11 cellular contexts compared by ENCODE assay signal in the genomic region with DNA sequence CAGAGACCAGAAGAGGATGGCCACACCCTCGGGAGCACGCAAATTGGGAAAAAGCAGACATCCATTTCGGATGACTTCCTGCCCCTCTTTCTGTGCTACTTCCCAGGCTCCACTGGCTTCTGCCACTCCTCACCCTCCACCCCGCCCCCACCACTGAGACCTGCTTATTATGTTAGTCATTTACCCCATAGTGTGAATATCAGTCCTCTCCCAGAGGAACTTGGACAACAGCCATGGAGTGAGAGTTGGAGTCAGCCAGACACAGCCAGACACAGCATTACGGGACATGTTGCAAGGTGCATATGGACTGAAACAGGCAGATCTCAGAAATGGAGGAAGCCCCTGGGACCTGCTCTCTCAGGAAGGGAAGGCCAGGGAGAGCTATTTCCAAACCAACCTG. TPM values are rescaled to one million over a fixed set of nuclear protein-coding genes. Genes with fewer than 3 reads are reported as not detected.
DNase-seq lines count a peak whose midpoint lies in the region; ATAC-seq and TF ChIP-seq lines count a peak whose summit lies in the region.
"Had no signal": no experiment of that assay in that cellular context is flagged by ENCODE, and none has a peak within 500 bp of the region (broad histone marks: within the 10 kb centered on the region; RNA-seq: fewer than 3 reads in every experiment).

No MANE protein-coding gene starts in this region.

- peaks cover 96% of the 10 kb centered on the region for H3K79me2 ChIP-seq in SK-N-SH (ENCODE audit: insufficient read depth)

- H3K4me3 ChIP-seq in SK-N-SH (ENCODE audit: low read depth in 2 of 2, low read length in 1 of 2) = no peak overlapping the region
- H3K4me3 ChIP-seq in fibroblast of pulmonary artery (replicated peaks; ENCODE audit: low read depth, low read length) = no peak overlapping the region
- no peak overlapping the region for H3K4me3 ChIP-seq in sigmoid colon
- H3K4me3 ChIP-seq: neural progenitor cell, Peyer's patch had no signal

- POLR2A ChIA-PET in SK-N-SH (lab: Yijun Ruan, JAX) = no interaction called here

- H3K4me2 ChIP-seq in SK-N-SH = 0 out of 2 replicates have a peak overlapping the region, but pooled peaks have one; percentile 53
- H3K4me2 ChIP-seq: neural progenitor cell had no signal

- TF ChIP-seq EP300 in SK-N-SH (IDR thresholded peaks at IDR 0.05; ENCODE audit: borderline replicate concordance in 1 of 2, low read depth in 1 of 2, low read length in 1 of 2) (no peak), sigmoid colon (IDR thresholded peaks at IDR 0.05) (no peak)

- intact Hi-C loops in sigmoid colon (cut with DNase I) = loop anchor here (5.0 kb wide), 1 partner anchor 43 kb away; no protein-coding TSS in a partner anchor

- no peaks in the 10 kb centered on the region for H3K9me2 ChIP-seq in SK-N-SH

- H3K9ac ChIP-seq in SK-N-SH = no peak overlapping the region; the same call in 1 of the 2 replicates
- H3K9ac ChIP-seq: neural progenitor cell had no signal

- no peak for TF ChIP-seq RAD21 in SK-N-SH (IDR thresholded peaks at IDR 0.05; ENCODE audit: low read length)

- ATAC-seq in GM21529 (IDR thresholded peaks at IDR 0.05; ENCODE audit: unreplicated experiment) = no peak

- DNase-seq in H4 (ENCODE audit: low spot score) (peak; percentile 62), SK-N-SH (no peak), fibroblast of pulmonary artery (ENCODE audit: low read depth) (peak; percentile 85), sigmoid colon (no peak), T1000 (lab: John Stamatoyannopoulos, UW) (no peak), NCI-H2196 (lab: John Stamatoyannopoulos, UW; ENCODE audit: unreplicated experiment) (no peak)
- no peak for DNase-seq in activated CD4-positive, alpha-beta T cell treated with anti-CD3 and anti-CD28 coated beads, Interleukin-2, amount 50 U/mL, for 4 hours
- DNase-seq: MM.1S, Peyer's patch had no signal

- peaks cover 12 to 47% of the 10 kb centered on the region in 2 experiments for H3K4me1 ChIP-seq in SK-N-SH (ENCODE audit: control insufficient read depth in 1 of 2, insufficient read depth in 2 of 2, low read depth in 1 of 2, low read length in 1 of 2)
- H3K4me1 ChIP-seq in sigmoid colon = peaks cover 0 to 48% (median 40%) of the 10 kb centered on the region in 4 donors
- H3K4me1 ChIP-seq: Peyer's patch had no signal

- peaks cover 40% of the 10 kb centered on the region for H4K20me1 ChIP-seq in SK-N-SH (ENCODE audit: insufficient read depth)

- H3K27me3 ChIP-seq in SK-N-SH (ENCODE audit: insufficient read depth) (no peaks in the 10 kb centered on the region), sigmoid colon (no peaks in the 10 kb centered on the region)
- H3K27me3 ChIP-seq: neural progenitor cell, Peyer's patch had no signal

- TF ChIP-seq POLR2A in sigmoid colon (IDR thresholded peaks at IDR 0.05) = no peak

- TF ChIP-seq CTCF in SK-N-SH (IDR thresholded peaks at IDR 0.05) (no peak), fibroblast of pulmonary artery (IDR thresholded peaks at IDR 0.05; ENCODE audit: low read length, missing control alignments) (no peak), sigmoid colon (IDR thresholded peaks at IDR 0.05) (no peak)

- H3K27ac ChIP-seq in SK-N-SH (ENCODE audit: low read depth in 2 of 2, low read length in 1 of 2) (peak overlapping the region; percentile 71 to 74), sigmoid colon (peak overlapping the region; percentile 67 to 79 (median 72))
- H3K27ac ChIP-seq: neural progenitor cell, Peyer's patch had no signal

- 68% methylated on average over 5 of the region's 5 CpGs for WGBS in SK-N-SH (ENCODE audit: low lambda C conversion rate)
- WGBS in sigmoid colon, 2 donors = 93 to 95% methylated on average over 5 of the region's 5 CpGs

- CTCF ChIA-PET in SK-N-SH (lab: Yijun Ruan, JAX) = interaction anchor here (0.7 to 1.5 kb wide), 6 partner anchors 10 to 74 kb away, joined by 3 to 4 read pairs (median 4); no protein-coding TSS in a partner anchor

- no peaks in the 10 kb centered on the region for H3K36me3 ChIP-seq in SK-N-SH (replicated peaks in 1 of 2; ENCODE audit: control insufficient read depth in 1 of 2, insufficient read depth in 2 of 2, low read length in 1 of 2)
- no peaks in the 10 kb centered on the region for H3K36me3 ChIP-seq in sigmoid colon
- H3K36me3 ChIP-seq: neural progenitor cell, Peyer's patch had no signal

- no peak overlapping the region for H2AFZ ChIP-seq in SK-N-SH (ENCODE audit: low read depth)
- H2AFZ ChIP-seq: neural progenitor cell had no signal

- H3F3A ChIP-seq in SK-N-SH (replicated peaks; ENCODE audit: insufficient read depth) = no peaks in the 10 kb centered on the region

- H3K9me3 ChIP-seq in SK-N-SH (no peaks in the 10 kb centered on the region), sigmoid colon (no peaks in the 10 kb centered on the region)
- H3K9me3 ChIP-seq: Peyer's patch had no signal

TF ChIP-seq in SK-N-SH, 30 proteins besides CTCF, POLR2A, EP300 and RAD21:
- peak; percentile 41; the same call in 1 of the 2 replicates for TF ChIP-seq TCF12 (IDR thresholded peaks at IDR 0.05)
- TF ChIP-seq MXI1 (IDR thresholded peaks at IDR 0.05; ENCODE audit: low read depth, low read length) = 0 out of 2 replicates have a peak, but pooled peaks have one; percentile 4
- peak; percentile 72 for TF ChIP-seq NFIC (IDR thresholded peaks at IDR 0.05; ENCODE audit: borderline replicate concordance)
- TF ChIP-seq SMC3 (IDR thresholded peaks at IDR 0.05; ENCODE audit: low read depth, low read length) = no peak

RNA-seq across cellular contexts. Expression of a gene that starts 51.8 kb away (rescaled TPM):
- 4.7 and 5.0 TPM in 2 replicates for total RNA-seq in H4 (2014; rRNA removed; shearing (Covaris generic))
- 47.2 and 47.8 TPM in 2 replicates for polyA plus RNA-seq in SK-N-SH (2012; rRNA removed)
- 20.8 and 27.3 TPM in 2 replicates for polyA plus RNA-seq in SK-N-SH (2012; cell fraction: cytosol; rRNA removed)
- 157 and 177 TPM in 2 replicates for polyA plus RNA-seq in SK-N-SH (2012; cell fraction: nucleus; rRNA removed)
- 10 to 100 TPM; 22.5 to 65.9 (median 40.4) TPM for total RNA-seq in sigmoid colon
- 10 to 100 TPM in 1 of 3 donors, 1 to 10 TPM in 2; 3.6 to 12.5 (median 3.9) TPM for polyA plus RNA-seq in sigmoid colon

Comparison
In these comparisons a context has a peak if more than half of its experiments do, and no peak if none do; other contexts are left out.
1. DNase-seq: peak in H4 (single experiment) and fibroblast of pulmonary artery (single experiment); none in SK-N-SH (single experiment), sigmoid colon (single experiment), activated CD4-positive, alpha-beta T cell treated with anti-CD3 and anti-CD28 coated beads, Interleukin-2, amount 50 U/mL, for 4 hours (0 of 2), T1000 (single experiment) and NCI-H2196 (single experiment).